8 cellular contexts compared by ENCODE assay signal in genomic region chr17:28718990-28719433, GRCh38. TPM values are rescaled to one million over a fixed set of nuclear protein-coding genes. Genes with fewer than 3 reads are reported as not detected.
DNase-seq lines count a peak whose midpoint lies in the region; ATAC-seq and TF ChIP-seq lines count a peak whose summit lies in the region.

No MANE protein-coding gene starts in this region.

- no peaks in the 10 kb centered on the region for H3K9me3 Mint-ChIP-seq in activated T-cell treated with anti-CD3 and anti-CD28 coated beads, Interleukin-2, amount 50 U/mL, for 24 hours
- no peaks in the 10 kb centered on the region for H3K9me3 Mint-ChIP-seq in activated naive CD8-positive, alpha-beta T cell treated with anti-CD3 and anti-CD28 coated beads for 36 hours

- H3K27me3 Mint-ChIP-seq in activated T-cell treated with anti-CD3 and anti-CD28 coated beads, Interleukin-2, amount 50 U/mL, for 24 hours = peaks cover 36% of the 10 kb centered on the region
- peaks cover 41% of the 10 kb centered on the region for H3K27me3 Mint-ChIP-seq in activated naive CD8-positive, alpha-beta T cell treated with anti-CD3 and anti-CD28 coated beads for 36 hours

- H3K27ac Mint-ChIP-seq in activated T-cell treated with anti-CD3 and anti-CD28 coated beads, Interleukin-2, amount 50 U/mL, for 24 hours = peak overlapping the region; percentile 100
- peak overlapping the region; percentile 100 for H3K27ac Mint-ChIP-seq in activated naive CD8-positive, alpha-beta T cell treated with anti-CD3 and anti-CD28 coated beads for 36 hours

- H3K4me1 Mint-ChIP-seq in activated T-cell treated with anti-CD3 and anti-CD28 coated beads, Interleukin-2, amount 50 U/mL, for 24 hours (ENCODE audit: low read depth) = peaks cover 36% of the 10 kb centered on the region
- peaks cover 31% of the 10 kb centered on the region for H3K4me1 Mint-ChIP-seq in activated naive CD8-positive, alpha-beta T cell treated with anti-CD3 and anti-CD28 coated beads for 36 hours

- no peak for TF ChIP-seq CTCF in tibial artery (IDR thresholded peaks at IDR 0.05)

- peaks cover 0 to 54% (median 49%) of the 10 kb centered on the region in 4 donors for H3K4me1 ChIP-seq in tibial artery

- H3K4me3 Mint-ChIP-seq in activated T-cell treated with anti-CD3 and anti-CD28 coated beads, Interleukin-2, amount 50 U/mL, for 24 hours = peak overlapping the region; percentile 100
- peak overlapping the region; percentile 100 for H3K4me3 Mint-ChIP-seq in activated naive CD8-positive, alpha-beta T cell treated with anti-CD3 and anti-CD28 coated beads for 36 hours

- no peaks in the 10 kb centered on the region for H3K9me3 ChIP-seq in tibial artery

- peak overlapping the region; percentile 96 to 98 for H3K27ac ChIP-seq in tibial artery

- ATAC-seq in GM18519 (IDR thresholded peaks at IDR 0.05; ENCODE audit: low FRiP score, unreplicated experiment) = no peak

- no peaks in the 10 kb centered on the region for H3K27me3 ChIP-seq in tibial artery

- intact Hi-C loops in tibial artery (cut with DNase I; ENCODE audit: low total_unique reads) = no loop called here

- H3K4me3 ChIP-seq in tibial artery = peak overlapping the region; percentile 81 to 86

- H3K36me3 ChIP-seq in tibial artery = peaks cover 43 to 50% (median 48%) of the 10 kb centered on the region in 3 donors

- DNase-seq in activated T-cell treated with anti-CD3 and anti-CD28 coated beads, Interleukin-2, amount 50 U/mL, for 24 hours = no peak
- no peak for DNase-seq in activated T-cell treated with anti-CD3 and anti-CD28 coated beads, Interleukin-2, amount 50 U/mL, for 48 hours
- no peak for DNase-seq in activated naive CD8-positive, alpha-beta T cell treated with anti-CD3 and anti-CD28 coated beads for 36 hours
- DNase-seq in left kidney (ENCODE audit: low read depth, low spot score) (peak; percentile 48), tibial artery (no peak), iPS-NIHi7 (ENCODE audit: extremely low spot score) (no peak), DMS 273 (lab: John Stamatoyannopoulos, UW; ENCODE audit: unreplicated experiment) (no peak)

- peaks cover 46% of the 10 kb centered on the region for H3K36me3 Mint-ChIP-seq in activated T-cell treated with anti-CD3 and anti-CD28 coated beads, Interleukin-2, amount 50 U/mL, for 24 hours (ENCODE audit: low read depth)
- H3K36me3 Mint-ChIP-seq in activated naive CD8-positive, alpha-beta T cell treated with anti-CD3 and anti-CD28 coated beads for 36 hours = peaks cover 42% of the 10 kb centered on the region

RNA-seq across cellular contexts. Expression of gene RPL23A, which starts 0.8 kb away (rescaled TPM):
- 1,000 to 10,000 TPM; 2,447 to 2,533 TPM for total RNA-seq in activated naive CD8-positive, alpha-beta T cell treated with anti-CD3 and anti-CD28 coated beads for 36 hours

RNA-seq across cellular contexts. Expression of gene RAB34, which starts 1.3 kb away (rescaled TPM):
- total RNA-seq in activated naive CD8-positive, alpha-beta T cell treated with anti-CD3 and anti-CD28 coated beads for 36 hours = 1 to 10 TPM; 7.6 to 8.2 TPM

RNA-seq across cellular contexts. Expression of gene TLCD1, which starts 7.0 kb away (rescaled TPM):
- total RNA-seq in activated naive CD8-positive, alpha-beta T cell treated with anti-CD3 and anti-CD28 coated beads for 36 hours = 10 to 100 TPM; 15.5 to 17.8 TPM

RNA-seq across cellular contexts. Expression of gene PROCA1, which starts 7.3 kb away (rescaled TPM):
- total RNA-seq in activated naive CD8-positive, alpha-beta T cell treated with anti-CD3 and anti-CD28 coated beads for 36 hours = 1 to 10 TPM; 3.1 to 3.9 TPM

RNA-seq across cellular contexts. Expression of gene NEK8, which starts 9.6 kb away (rescaled TPM):
- 1 to 10 TPM; 4.8 to 5.6 TPM for total RNA-seq in activated naive CD8-positive, alpha-beta T cell treated with anti-CD3 and anti-CD28 coated beads for 36 hours
